ENCODE assay signal across 16 cellular contexts in the genomic region with DNA sequence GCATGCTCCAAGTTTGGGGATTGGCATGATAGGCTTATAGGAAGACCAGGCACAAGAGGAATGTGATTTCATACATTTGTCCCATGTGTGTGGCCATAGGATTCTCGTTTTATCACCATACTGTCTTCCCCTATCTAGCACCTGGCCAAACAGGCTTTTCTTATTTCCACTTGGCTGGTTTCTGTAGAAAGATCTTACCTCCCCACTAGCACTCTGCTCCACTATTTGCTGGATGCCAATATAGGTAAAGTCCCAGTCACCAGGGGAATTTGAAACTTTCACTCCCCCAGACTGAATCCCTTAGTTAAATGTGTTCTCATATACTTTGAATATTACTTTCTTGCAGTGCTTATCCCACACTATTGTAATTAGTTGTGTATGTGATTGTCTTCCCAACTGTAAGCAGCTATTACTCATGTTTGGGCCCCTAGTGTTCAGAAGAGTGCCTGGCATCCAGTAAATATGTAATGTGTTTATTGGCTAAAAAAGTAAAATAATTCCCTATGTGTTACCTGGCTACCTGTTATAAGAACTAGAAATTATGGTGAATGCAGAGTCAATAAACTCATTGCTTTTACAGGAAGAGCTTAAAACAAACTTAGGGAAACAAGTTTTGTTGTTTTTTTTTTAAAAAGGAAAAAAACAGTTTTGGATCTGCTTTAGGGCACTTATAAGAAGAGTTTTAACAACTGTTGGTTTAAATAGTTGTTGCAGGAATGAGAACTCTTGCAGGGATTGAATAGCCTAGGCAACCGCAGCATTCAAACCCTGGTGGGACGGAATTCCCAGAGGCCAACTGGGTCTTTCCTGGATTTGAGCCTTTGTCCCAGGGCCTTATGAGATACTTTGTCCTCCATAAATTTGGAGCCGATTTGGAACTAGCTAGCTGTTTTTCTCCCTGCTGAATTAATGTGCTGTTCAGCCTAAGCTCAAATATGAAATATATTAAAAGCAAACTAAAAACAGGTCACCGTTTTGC.
DNase-seq lines count a peak whose midpoint lies in the region; ATAC-seq and TF ChIP-seq lines count a peak whose summit lies in the region.
"Had no signal": no experiment of that assay in that cellular context is flagged by ENCODE, and none has a peak within 500 bp of the region (broad histone marks: within the 10 kb centered on the region; RNA-seq: fewer than 3 reads in every experiment).

No MANE protein-coding gene starts in this region.

- DNase-seq in cardiac fibroblast (ENCODE audit: low read depth in 2 of 2): no peak
- DNase-seq in progenitor cell of endocrine pancreas (ENCODE audit: low spot score, unreplicated experiment): no peak
- DNase-seq in activated naive CD4-positive, alpha-beta T cell treated with anti-CD3 and anti-CD28 coated beads, Interleukin-2, amount 50 U/mL, for 72 hours (ENCODE audit: low spot score in 2 of 2): no peak
- no peak for DNase-seq in DMS53 treated with DMSO at 0.1 percent for 48 hours (lab: John Stamatoyannopoulos, UW; ENCODE audit: unreplicated experiment)
- no peak for DNase-seq in 8988T
- DNase-seq: HCEC 1CT; IMR-90; NCI-H1417 treated with DMSO at 0.1 percent for 48 hours; nucleus accumbens; stimulated activated naive CD4-positive, alpha-beta T cell had no signal

- peaks cover 19% of the 10 kb centered on the region for H3K4me1 Mint-ChIP-seq in progenitor cell of endocrine pancreas (ENCODE audit: low read depth)
- H3K4me1 Mint-ChIP-seq: memory B cell had no signal

- peak; percentile 70 for ATAC-seq in GM18909 (IDR thresholded peaks at IDR 0.05; ENCODE audit: poor library complexity, unreplicated experiment)
- ATAC-seq in HG03159 (IDR thresholded peaks at IDR 0.05; ENCODE audit: unreplicated experiment): peak; percentile 49
- no peak for ATAC-seq in activated naive CD4-positive, alpha-beta T cell treated with anti-CD3 and anti-CD28 coated beads, Interleukin-2, amount 50 U/mL, for 72 hours
- ATAC-seq in HG02885 (IDR thresholded peaks at IDR 0.05; ENCODE audit: poor library complexity, unreplicated experiment): no peak

- H3K4me3 ChIP-seq in cardiac fibroblast (replicated peaks in 1 of 2; ENCODE audit: low read depth in 2 of 2, low read length in 2 of 2): no peak overlapping the region
- H3K4me3 ChIP-seq: BLaER1 treated with 17β-estradiol and CSF1 and Interleukin-3, amounts not matched to agents 10 nM and 100 nM had no signal

- H3K27me3 Mint-ChIP-seq in progenitor cell of endocrine pancreas: peaks cover 30% of the 10 kb centered on the region

- no peaks in the 10 kb centered on the region for H3K36me3 Mint-ChIP-seq in progenitor cell of endocrine pancreas (ENCODE audit: insufficient read depth)
- no peaks in the 10 kb centered on the region for H3K36me3 Mint-ChIP-seq in activated naive CD4-positive, alpha-beta T cell treated with anti-CD3 and anti-CD28 coated beads, Interleukin-2, amount 50 U/mL, for 72 hours
- H3K36me3 Mint-ChIP-seq: memory B cell had no signal

- TF ChIP-seq CTCF in cardiac fibroblast (IDR thresholded peaks at IDR 0.05; ENCODE audit: low read depth, low read length): peak; percentile 21
- TF ChIP-seq CTCF in progenitor cell of endocrine pancreas (IDR thresholded peaks at IDR 0.05; ENCODE audit: unreplicated experiment): peak; percentile 16

- no peak overlapping the region for H3K27ac Mint-ChIP-seq in progenitor cell of endocrine pancreas
- H3K27ac Mint-ChIP-seq in activated naive CD4-positive, alpha-beta T cell treated with anti-CD3 and anti-CD28 coated beads, Interleukin-2, amount 50 U/mL, for 72 hours: no peak overlapping the region
- H3K27ac Mint-ChIP-seq: memory B cell; T-helper 2 cell treated with Interferon-gamma antibody and Interleukin-4, amounts not matched to agents 5 μg/mL and 100 μg/mL, for 36 hours had no signal

- H3K4me3 Mint-ChIP-seq in progenitor cell of endocrine pancreas (ENCODE audit: low read depth): no peak overlapping the region
- H3K4me3 Mint-ChIP-seq: memory B cell; T-helper 2 cell treated with Interferon-gamma antibody and Interleukin-4, amounts not matched to agents 5 μg/mL and 100 μg/mL, for 36 hours had no signal

- H3K9me3 Mint-ChIP-seq in progenitor cell of endocrine pancreas (ENCODE audit: low read depth): no peaks in the 10 kb centered on the region
- H3K9me3 Mint-ChIP-seq in activated naive CD4-positive, alpha-beta T cell treated with anti-CD3 and anti-CD28 coated beads, Interleukin-2, amount 50 U/mL, for 72 hours: no peaks in the 10 kb centered on the region
- H3K9me3 Mint-ChIP-seq: memory B cell; T-helper 2 cell treated with Interferon-gamma antibody and Interleukin-4, amounts not matched to agents 5 μg/mL and 100 μg/mL, for 36 hours had no signal

Comparison
In these comparisons a context has a peak if more than half of its experiments do, and no peak if none do; other contexts are left out.
1. ATAC-seq: peak in GM18909 (single experiment) and HG03159 (single experiment); none in activated naive CD4-positive, alpha-beta T cell treated with anti-CD3 and anti-CD28 coated beads, Interleukin-2, amount 50 U/mL, for 72 hours (0 of 2) and HG02885 (single experiment).